Comparison of ENCODE assay signal across 1 cellular context in the genomic region with DNA sequence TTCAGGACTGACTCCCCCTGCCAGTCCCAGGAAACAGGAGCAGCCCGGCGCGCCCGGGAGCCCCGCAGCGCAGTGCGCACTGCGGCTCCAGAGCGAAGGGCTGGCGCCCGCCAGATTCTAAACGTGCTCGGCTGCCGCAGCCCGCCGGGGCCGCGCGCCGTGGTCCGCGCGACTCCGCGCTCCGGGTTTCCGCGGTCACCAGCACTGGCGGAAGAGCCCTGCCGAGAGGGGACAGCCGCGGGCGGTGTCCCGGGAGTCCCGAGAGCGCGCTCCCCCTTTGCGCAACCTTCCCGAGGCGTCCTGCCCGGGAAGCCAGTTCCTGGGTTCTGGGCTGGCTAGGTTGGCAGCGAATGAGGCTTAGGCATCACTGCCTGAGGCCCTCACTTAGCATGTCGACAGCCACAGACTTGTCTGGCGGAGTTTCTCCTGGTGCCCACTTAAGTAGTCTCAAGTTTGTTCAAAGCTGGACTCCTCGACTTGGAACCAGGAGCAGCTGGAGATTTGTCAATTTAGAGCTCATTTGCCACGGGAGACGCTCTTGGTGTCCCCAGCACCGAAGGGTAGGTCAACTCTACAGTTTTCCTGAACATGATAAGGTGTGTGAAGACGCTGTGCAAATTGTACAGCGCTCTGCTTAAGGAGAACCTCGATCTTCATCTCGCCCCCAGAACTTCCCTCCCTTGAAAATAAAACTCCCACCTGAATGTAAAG.
TF ChIP-seq lines count a peak whose summit lies in the region.

No MANE protein-coding gene starts in this region.

TF ChIP-seq in HEK293, 187 proteins besides CTCF, POLR2A, EP300 and RAD21 (continued from another document and continues in another):
- TF ChIP-seq, protein P1, sequence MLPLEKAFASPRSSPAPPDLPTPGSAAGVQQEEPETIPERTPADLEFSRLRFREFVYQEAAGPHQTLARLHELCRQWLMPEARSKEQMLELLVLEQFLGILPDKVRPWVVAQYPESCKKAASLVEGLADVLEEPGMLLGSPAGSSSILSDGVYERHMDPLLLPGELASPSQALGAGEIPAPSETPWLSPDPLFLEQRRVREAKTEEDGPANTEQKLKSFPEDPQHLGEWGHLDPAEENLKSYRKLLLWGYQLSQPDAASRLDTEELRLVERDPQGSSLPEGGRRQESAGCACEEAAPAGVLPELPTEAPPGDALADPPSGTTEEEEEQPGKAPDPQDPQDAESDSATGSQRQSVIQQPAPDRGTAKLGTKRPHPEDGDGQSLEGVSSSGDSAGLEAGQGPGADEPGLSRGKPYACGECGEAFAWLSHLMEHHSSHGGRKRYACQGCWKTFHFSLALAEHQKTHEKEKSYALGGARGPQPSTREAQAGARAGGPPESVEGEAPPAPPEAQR (tag by site-specific recombination; IDR thresholded peaks at IDR 0.05), result no peak
- TF ChIP-seq ZBTB17 (tag by site-specific recombination; IDR thresholded peaks at IDR 0.05) (peak; percentile 94), ZNF274 (IDR thresholded peaks at IDR 0.05; ENCODE audit: low read length) (no peak), ZNF274 (tag by site-specific recombination; IDR thresholded peaks at IDR 0.05; ENCODE audit: borderline replicate concordance) (no peak), ZNF350 (tag by site-specific recombination; IDR thresholded peaks at IDR 0.05) (no peak), ZNF610 (tag by site-specific recombination; IDR thresholded peaks at IDR 0.05; ENCODE audit: borderline replicate concordance) (no peak), ZNF707 (tag by site-specific recombination; IDR thresholded peaks at IDR 0.05) (no peak), GLI4 (tag by site-specific recombination; IDR thresholded peaks at IDR 0.05) (no peak), ZNF202 (tag by site-specific recombination; IDR thresholded peaks at IDR 0.05; ENCODE audit: borderline replicate concordance) (no peak), ZNF366 (tag by site-specific recombination; conservative IDR thresholded peaks at IDR 0.05) (no peak), ZNF138 (tag by site-specific recombination; IDR thresholded peaks at IDR 0.05; ENCODE audit: borderline replicate concordance) (no peak), ZNF324 (tag by site-specific recombination; IDR thresholded peaks at IDR 0.05) (no peak), KLF8 (tag by site-specific recombination; IDR thresholded peaks at IDR 0.05) (0 out of 2 replicates have a peak, but pooled peaks have one; percentile 16), ZNF558 (tag by site-specific recombination; IDR thresholded peaks at IDR 0.05) (no peak), ZNF175 (tag by site-specific recombination; IDR thresholded peaks at IDR 0.05) (no peak), ZEB2 (tag by site-specific recombination; IDR thresholded peaks at IDR 0.05) (peak; percentile 47), ZNF747 (tag by site-specific recombination; IDR thresholded peaks at IDR 0.05) (no peak), YY1 (tag by site-specific recombination; IDR thresholded peaks at IDR 0.05) (no peak), ZNF654 (tag by site-specific recombination; IDR thresholded peaks at IDR 0.05; ENCODE audit: low read depth) (no peak), ZFP41 (tag by site-specific recombination; IDR thresholded peaks at IDR 0.05; ENCODE audit: borderline replicate concordance) (no peak), ZNF19 (tag by site-specific recombination; IDR thresholded peaks at IDR 0.05; ENCODE audit: low read depth) (no peak), ZBTB21 (tag by site-specific recombination; IDR thresholded peaks at IDR 0.05) (no peak), ZNF514 (tag by site-specific recombination; IDR thresholded peaks at IDR 0.05) (no peak), ZNF416 (tag by site-specific recombination; IDR thresholded peaks at IDR 0.05) (no peak), SP2 (tag by site-specific recombination; IDR thresholded peaks at IDR 0.05) (peak; percentile 68), ZNF133 (tag by site-specific recombination; IDR thresholded peaks at IDR 0.05) (no peak), SETDB1 (IDR thresholded peaks at IDR 0.05; ENCODE audit: insufficient read length, low read length) (no peak), ZNF792 (tag by site-specific recombination; IDR thresholded peaks at IDR 0.05) (no peak), WT1 (tag by site-specific recombination; IDR thresholded peaks at IDR 0.05) (no peak), ZNF701 (tag by site-specific recombination; IDR thresholded peaks at IDR 0.05) (no peak), ZNF48 (tag by site-specific recombination; IDR thresholded peaks at IDR 0.05) (no peak), KLF7 (tag by site-specific recombination; IDR thresholded peaks at IDR 0.05; ENCODE audit: borderline replicate concordance) (no peak), ZNF660 (tag by site-specific recombination; IDR thresholded peaks at IDR 0.05) (peak; percentile 36; the same call in 1 of the 2 replicates), ZNF354C (tag by site-specific recombination; IDR thresholded peaks at IDR 0.05; ENCODE audit: borderline replicate concordance, low read depth) (no peak)
- TF ChIP-seq, protein P2, sequence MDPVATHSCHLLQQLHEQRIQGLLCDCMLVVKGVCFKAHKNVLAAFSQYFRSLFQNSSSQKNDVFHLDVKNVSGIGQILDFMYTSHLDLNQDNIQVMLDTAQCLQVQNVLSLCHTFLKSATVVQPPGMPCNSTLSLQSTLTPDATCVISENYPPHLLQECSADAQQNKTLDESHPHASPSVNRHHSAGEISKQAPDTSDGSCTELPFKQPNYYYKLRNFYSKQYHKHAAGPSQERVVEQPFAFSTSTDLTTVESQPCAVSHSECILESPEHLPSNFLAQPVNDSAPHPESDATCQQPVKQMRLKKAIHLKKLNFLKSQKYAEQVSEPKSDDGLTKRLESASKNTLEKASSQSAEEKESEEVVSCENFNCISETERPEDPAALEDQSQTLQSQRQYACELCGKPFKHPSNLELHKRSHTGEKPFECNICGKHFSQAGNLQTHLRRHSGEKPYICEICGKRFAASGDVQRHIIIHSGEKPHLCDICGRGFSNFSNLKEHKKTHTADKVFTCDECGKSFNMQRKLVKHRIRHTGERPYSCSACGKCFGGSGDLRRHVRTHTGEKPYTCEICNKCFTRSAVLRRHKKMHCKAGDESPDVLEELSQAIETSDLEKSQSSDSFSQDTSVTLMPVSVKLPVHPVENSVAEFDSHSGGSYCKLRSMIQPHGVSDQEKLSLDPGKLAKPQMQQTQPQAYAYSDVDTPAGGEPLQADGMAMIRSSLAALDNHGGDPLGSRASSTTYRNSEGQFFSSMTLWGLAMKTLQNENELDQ (tag by site-specific recombination; IDR thresholded peaks at IDR 0.05; ENCODE audit: low read depth), result no peak
- TF ChIP-seq, protein P3, sequence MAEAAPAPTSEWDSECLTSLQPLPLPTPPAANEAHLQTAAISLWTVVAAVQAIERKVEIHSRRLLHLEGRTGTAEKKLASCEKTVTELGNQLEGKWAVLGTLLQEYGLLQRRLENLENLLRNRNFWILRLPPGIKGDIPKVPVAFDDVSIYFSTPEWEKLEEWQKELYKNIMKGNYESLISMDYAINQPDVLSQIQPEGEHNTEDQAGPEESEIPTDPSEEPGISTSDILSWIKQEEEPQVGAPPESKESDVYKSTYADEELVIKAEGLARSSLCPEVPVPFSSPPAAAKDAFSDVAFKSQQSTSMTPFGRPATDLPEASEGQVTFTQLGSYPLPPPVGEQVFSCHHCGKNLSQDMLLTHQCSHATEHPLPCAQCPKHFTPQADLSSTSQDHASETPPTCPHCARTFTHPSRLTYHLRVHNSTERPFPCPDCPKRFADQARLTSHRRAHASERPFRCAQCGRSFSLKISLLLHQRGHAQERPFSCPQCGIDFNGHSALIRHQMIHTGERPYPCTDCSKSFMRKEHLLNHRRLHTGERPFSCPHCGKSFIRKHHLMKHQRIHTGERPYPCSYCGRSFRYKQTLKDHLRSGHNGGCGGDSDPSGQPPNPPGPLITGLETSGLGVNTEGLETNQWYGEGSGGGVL (tag by site-specific recombination; IDR thresholded peaks at IDR 0.05), result no peak
- TF ChIP-seq, protein P4, sequence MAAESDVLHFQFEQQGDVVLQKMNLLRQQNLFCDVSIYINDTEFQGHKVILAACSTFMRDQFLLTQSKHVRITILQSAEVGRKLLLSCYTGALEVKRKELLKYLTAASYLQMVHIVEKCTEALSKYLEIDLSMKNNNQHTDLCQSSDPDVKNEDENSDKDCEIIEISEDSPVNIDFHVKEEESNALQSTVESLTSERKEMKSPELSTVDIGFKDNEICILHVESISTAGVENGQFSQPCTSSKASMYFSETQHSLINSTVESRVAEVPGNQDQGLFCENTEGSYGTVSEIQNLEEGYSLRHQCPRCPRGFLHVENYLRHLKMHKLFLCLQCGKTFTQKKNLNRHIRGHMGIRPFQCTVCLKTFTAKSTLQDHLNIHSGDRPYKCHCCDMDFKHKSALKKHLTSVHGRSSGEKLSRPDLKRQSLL (tag by site-specific recombination; IDR thresholded peaks at IDR 0.05), result peak; percentile 70; the same call in 1 of the 2 replicates
- TF ChIP-seq, protein P5, sequence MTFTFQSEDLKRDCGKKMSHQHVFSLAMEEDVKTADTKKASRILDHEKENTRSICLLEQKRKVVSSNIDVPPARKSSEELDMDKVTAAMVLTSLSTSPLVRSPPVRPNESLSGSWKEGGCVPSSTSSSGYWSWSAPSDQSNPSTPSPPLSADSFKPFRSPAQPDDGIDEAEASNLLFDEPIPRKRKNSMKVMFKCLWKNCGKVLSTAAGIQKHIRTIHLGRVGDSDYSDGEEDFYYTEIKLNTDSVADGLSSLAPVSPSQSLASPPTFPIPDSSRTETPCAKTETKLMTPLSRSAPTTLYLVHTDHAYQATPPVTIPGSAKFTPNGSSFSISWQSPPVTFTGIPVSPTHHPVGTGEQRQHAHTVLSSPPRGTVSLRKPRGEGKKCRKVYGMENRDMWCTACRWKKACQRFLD (tag by site-specific recombination; IDR thresholded peaks at IDR 0.05), result no peak
- TF ChIP-seq, protein P6, sequence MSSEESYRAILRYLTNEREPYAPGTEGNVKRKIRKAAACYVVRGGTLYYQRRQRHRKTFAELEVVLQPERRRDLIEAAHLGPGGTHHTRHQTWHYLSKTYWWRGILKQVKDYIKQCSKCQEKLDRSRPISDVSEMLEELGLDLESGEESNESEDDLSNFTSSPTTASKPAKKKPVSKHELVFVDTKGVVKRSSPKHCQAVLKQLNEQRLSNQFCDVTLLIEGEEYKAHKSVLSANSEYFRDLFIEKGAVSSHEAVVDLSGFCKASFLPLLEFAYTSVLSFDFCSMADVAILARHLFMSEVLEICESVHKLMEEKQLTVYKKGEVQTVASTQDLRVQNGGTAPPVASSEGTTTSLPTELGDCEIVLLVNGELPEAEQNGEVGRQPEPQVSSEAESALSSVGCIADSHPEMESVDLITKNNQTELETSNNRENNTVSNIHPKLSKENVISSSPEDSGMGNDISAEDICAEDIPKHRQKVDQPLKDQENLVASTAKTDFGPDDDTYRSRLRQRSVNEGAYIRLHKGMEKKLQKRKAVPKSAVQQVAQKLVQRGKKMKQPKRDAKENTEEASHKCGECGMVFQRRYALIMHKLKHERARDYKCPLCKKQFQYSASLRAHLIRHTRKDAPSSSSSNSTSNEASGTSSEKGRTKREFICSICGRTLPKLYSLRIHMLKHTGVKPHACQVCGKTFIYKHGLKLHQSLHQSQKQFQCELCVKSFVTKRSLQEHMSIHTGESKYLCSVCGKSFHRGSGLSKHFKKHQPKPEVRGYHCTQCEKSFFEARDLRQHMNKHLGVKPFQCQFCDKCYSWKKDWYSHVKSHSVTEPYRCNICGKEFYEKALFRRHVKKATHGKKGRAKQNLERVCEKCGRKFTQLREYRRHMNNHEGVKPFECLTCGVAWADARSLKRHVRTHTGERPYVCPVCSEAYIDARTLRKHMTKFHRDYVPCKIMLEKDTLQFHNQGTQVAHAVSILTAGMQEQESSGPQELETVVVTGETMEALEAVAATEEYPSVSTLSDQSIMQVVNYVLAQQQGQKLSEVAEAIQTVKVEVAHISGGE (tag by site-specific recombination; conservative IDR thresholded peaks at IDR 0.05; ENCODE audit: low read depth), result peak; percentile 76
- TF ChIP-seq, protein P7, sequence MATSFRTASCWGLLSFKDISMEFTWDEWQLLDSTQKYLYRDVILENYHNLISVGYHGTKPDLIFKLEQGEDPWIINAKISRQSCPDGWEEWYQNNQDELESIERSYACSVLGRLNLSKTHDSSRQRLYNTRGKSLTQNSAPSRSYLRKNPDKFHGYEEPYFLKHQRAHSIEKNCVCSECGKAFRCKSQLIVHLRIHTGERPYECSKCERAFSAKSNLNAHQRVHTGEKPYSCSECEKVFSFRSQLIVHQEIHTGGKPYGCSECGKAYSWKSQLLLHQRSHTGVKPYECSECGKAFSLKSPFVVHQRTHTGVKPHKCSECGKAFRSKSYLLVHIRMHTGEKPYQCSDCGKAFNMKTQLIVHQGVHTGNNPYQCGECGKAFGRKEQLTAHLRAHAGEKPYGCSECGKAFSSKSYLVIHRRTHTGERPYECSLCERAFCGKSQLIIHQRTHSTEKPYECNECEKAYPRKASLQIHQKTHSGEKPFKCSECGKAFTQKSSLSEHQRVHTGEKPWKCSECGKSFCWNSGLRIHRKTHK (tag by site-specific recombination; IDR thresholded peaks at IDR 0.05), result no peak
- TF ChIP-seq, protein P8, sequence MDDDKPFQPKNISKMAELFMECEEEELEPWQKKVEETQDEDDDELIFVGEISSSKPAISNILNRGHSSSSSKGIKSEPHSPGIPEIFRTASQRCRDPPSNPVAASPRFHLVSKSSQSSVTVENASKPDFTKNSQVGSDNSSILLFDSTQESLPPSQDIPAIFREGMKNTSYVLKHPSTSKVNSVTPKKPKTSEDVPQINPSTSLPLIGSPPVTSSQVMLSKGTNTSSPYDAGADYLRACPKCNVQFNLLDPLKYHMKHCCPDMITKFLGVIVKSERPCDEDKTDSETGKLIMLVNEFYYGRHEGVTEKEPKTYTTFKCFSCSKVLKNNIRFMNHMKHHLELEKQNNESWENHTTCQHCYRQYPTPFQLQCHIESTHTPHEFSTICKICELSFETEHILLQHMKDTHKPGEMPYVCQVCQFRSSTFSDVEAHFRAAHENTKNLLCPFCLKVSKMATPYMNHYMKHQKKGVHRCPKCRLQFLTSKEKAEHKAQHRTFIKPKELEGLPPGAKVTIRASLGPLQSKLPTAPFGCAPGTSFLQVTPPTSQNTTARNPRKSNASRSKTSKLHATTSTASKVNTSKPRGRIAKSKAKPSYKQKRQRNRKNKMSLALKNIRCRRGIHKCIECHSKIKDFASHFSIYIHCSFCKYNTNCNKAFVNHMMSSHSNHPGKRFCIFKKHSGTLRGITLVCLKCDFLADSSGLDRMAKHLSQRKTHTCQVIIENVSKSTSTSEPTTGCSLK (tag by site-specific recombination; IDR thresholded peaks at IDR 0.05), result no peak
- TF ChIP-seq, protein P9, sequence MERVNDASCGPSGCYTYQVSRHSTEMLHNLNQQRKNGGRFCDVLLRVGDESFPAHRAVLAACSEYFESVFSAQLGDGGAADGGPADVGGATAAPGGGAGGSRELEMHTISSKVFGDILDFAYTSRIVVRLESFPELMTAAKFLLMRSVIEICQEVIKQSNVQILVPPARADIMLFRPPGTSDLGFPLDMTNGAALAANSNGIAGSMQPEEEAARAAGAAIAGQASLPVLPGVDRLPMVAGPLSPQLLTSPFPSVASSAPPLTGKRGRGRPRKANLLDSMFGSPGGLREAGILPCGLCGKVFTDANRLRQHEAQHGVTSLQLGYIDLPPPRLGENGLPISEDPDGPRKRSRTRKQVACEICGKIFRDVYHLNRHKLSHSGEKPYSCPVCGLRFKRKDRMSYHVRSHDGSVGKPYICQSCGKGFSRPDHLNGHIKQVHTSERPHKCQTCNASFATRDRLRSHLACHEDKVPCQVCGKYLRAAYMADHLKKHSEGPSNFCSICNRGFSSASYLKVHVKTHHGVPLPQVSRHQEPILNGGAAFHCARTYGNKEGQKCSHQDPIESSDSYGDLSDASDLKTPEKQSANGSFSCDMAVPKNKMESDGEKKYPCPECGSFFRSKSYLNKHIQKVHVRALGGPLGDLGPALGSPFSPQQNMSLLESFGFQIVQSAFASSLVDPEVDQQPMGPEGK (tag by site-specific recombination; IDR thresholded peaks at IDR 0.05), result peak; percentile 86
